ENCODE assay signal across 8 cellular contexts in the genomic region with DNA sequence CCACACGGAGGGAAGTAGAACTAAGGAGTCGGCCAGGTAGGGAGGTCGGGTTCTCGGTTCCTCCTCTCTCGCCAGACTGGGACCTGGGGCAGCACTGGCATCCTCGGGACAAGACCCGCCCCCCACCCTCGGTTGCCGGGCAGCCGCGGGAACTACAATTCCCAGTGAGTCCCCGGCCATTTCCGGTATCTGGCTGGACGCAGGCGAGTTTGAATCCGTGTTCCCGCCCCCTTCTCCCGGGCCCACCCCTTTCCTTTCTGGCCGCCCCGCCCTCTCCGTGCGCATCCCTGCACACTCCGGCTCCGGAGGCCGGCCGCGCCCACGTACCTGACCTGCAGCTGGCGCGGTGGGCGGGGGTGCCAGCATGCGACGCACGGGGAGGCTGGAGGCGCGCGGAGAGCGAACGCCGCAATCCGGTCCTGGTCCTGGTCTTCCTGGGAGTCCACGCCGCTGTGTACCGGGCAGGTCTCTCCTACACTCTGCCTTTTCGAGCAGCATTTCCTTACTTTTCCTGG. TPM values are rescaled to one million over a fixed set of nuclear protein-coding genes. Genes with fewer than 3 reads are reported as not detected.
DNase-seq lines count a peak whose midpoint lies in the region; ATAC-seq and TF ChIP-seq lines count a peak whose summit lies in the region.

No MANE protein-coding gene starts in this region.

- DNase-seq in DMS114 treated with DMSO at 0.1 percent for 48 hours (lab: John Stamatoyannopoulos, UW; ENCODE audit: unreplicated experiment) (peak; percentile 72), Panc1 (ENCODE audit: low read depth, low spot score) (peak; percentile 41), fibroblast of pulmonary artery (ENCODE audit: low read depth) (peak; percentile 73), natural killer cell (no peak), stromal cell of bone marrow (ENCODE audit: low read depth) (peak; percentile 60)
- peak; percentile 46 for DNase-seq in activated T-helper 9 cell treated with anti-CD3 and anti-CD28 coated beads, Interleukin-2, amount 50 U/mL, for 16 hours (ENCODE audit: low read depth)

- no peaks in the 10 kb centered on the region for H3K27me3 Mint-ChIP-seq in natural killer cell (ENCODE audit: low read depth in 2 of 2)

- H3K4me1 ChIP-seq in KMS-11 (ENCODE audit: low read depth, poor library complexity, severe bottlenecking) (peaks cover 46% of the 10 kb centered on the region), Panc1 (ENCODE audit: control insufficient read depth, insufficient read depth, low read length) (peaks cover 7% of the 10 kb centered on the region)

- peak overlapping the region; percentile 64 for H3K4me2 ChIP-seq in KMS-11

- POLR2A ChIA-PET in Panc1 (lab: Charles Lee), result interaction anchor here (0.6 kb wide), 1 partner anchor 266 kb away, joined by 3 read pairs; no protein-coding TSS in a partner anchor

- peak overlapping the region; percentile 96 for H3K9ac ChIP-seq in KMS-11

- H3K27ac Mint-ChIP-seq in natural killer cell, result peak overlapping the region; percentile 81 to 95

- BruUV-seq in Panc1 (replicated peaks; lab: Mats Ljungman, UMichigan), result no TSS peak

- no peaks in the 10 kb centered on the region for H3K9me3 ChIP-seq in Panc1 (ENCODE audit: control insufficient read depth, insufficient read depth, low read depth, low read length)

- ATAC-seq in GM21717 (IDR thresholded peaks at IDR 0.05; ENCODE audit: unreplicated experiment), result peak; percentile 58
- ATAC-seq in Panc1, result peak; percentile 93
- peak; percentile 34 to 49 (median 45) for ATAC-seq in natural killer cell

- H3K27me3 ChIP-seq in KMS-11 (ENCODE audit: insufficient read depth, low read depth) (no peaks in the 10 kb centered on the region), Panc1 (ENCODE audit: control insufficient read depth, insufficient read depth, low read length) (no peaks in the 10 kb centered on the region)

- CTCF ChIA-PET in Panc1 (lab: Charles Lee), result interaction anchor here (0.7 to 1.5 kb wide), 3 partner anchors 18 to 877 kb away, joined by 3 to 16 read pairs (median 4); a partner anchor contains a TSS

- peak overlapping the region; percentile 90 for H2AFZ ChIP-seq in KMS-11 (ENCODE audit: low read depth)

- in situ Hi-C loops in Panc1 (cut with HindIII; ENCODE audit: low pct_unique_long_range_greater_than_20kb, low sequenced_read_pairs), result no loop called here

- H3K4me3 ChIP-seq in KMS-11 (IDR thresholded peaks at IDR 0.05; ENCODE audit: insufficient read depth, low read depth, low read length) (no peak overlapping the region), Panc1 (ENCODE audit: low read depth in 2 of 2, low read length in 2 of 2) (peak overlapping the region; percentile 75 to 93), fibroblast of pulmonary artery (replicated peaks; ENCODE audit: low read depth, low read length) (peak overlapping the region; percentile 77)

- H3K79me2 ChIP-seq in KMS-11 (ENCODE audit: insufficient read depth, low read depth), result no peaks in the 10 kb centered on the region

- H3K4me3 Mint-ChIP-seq in natural killer cell, result peak overlapping the region; percentile 88

- no peaks in the 10 kb centered on the region for H4K20me1 ChIP-seq in KMS-11 (ENCODE audit: insufficient read depth)

- intact Hi-C loops in Panc1 (cut with micrococcal nuclease; ENCODE audit: unreplicated experiment) (no loop called here), natural killer cell (cut with micrococcal nuclease) (loop anchor here (2.0 to 5.0 kb wide), 3 partner anchors 144 to 302 kb away; a partner anchor contains a TSS)

- H3K36me3 ChIP-seq in KMS-11 (ENCODE audit: insufficient read depth) (no peaks in the 10 kb centered on the region), Panc1 (ENCODE audit: control insufficient read depth, insufficient read depth, low read length) (no peaks in the 10 kb centered on the region)

- H3K27ac ChIP-seq in KMS-11 (peak overlapping the region; percentile 96), Panc1 (ENCODE audit: low read length) (peak overlapping the region; percentile 80)

- no peaks in the 10 kb centered on the region for H3K9me3 Mint-ChIP-seq in natural killer cell

- no peak for TF ChIP-seq CTCF in KMS-11 (conservative IDR thresholded peaks at IDR 0.05; ENCODE audit: low read depth, low read length)
- no peak for TF ChIP-seq CTCF in Panc1 (IDR thresholded peaks at IDR 0.05)
- no peak for TF ChIP-seq CTCF in fibroblast of pulmonary artery (IDR thresholded peaks at IDR 0.05; ENCODE audit: low read length, missing control alignments)
- no peak for TF ChIP-seq CTCF in natural killer cell (IDR thresholded peaks at IDR 0.05)

- peaks cover 23 to 38% of the 10 kb centered on the region in 2 donors for H3K4me1 Mint-ChIP-seq in natural killer cell

- no peaks in the 10 kb centered on the region for H3K36me3 Mint-ChIP-seq in natural killer cell

RNA-seq across cellular contexts. Expression of a gene that starts 10.2 kb away (rescaled TPM):
- 3.0 TPM for total RNA-seq in Panc1 (2021; ENCODE audit: unreplicated experiment)
- polyA plus RNA-seq in Panc1 (2012; ENCODE audit: insufficient read length), result 3.5 TPM
- 10 to 100 TPM; 13.6 to 17.6 (median 15.9) TPM for total RNA-seq in natural killer cell

RNA-seq across cellular contexts. Expression of a gene that starts 11.3 kb away (rescaled TPM):
- total RNA-seq in Panc1 (2021; ENCODE audit: unreplicated experiment) (0.33 TPM), natural killer cell (not detected)
- polyA plus RNA-seq in Panc1 (2012; ENCODE audit: insufficient read length), result not detected
